ENCODE assay signal across 4 cellular contexts in genomic region chr14:35776085-35776484, GRCh38. TPM values are rescaled to one million over a fixed set of nuclear protein-coding genes. Genes with fewer than 3 reads are reported as not detected.
DNase-seq lines count a peak whose midpoint lies in the region; ATAC-seq, FAIRE-seq and TF ChIP-seq lines count a peak whose summit lies in the region.
"Not testable (repeated sequence)": the region's sequence is repeated elsewhere in the genome, so short reads cannot be mapped to it uniquely, and the experiment has no call there.

No MANE protein-coding gene starts in this region.

- H4K20me1 ChIP-seq in HepG2 (ENCODE audit: insufficient read depth, low read length), result peaks cover 23% of the 10 kb centered on the region

- not testable (repeated sequence) for H3K4me3 Mint-ChIP-seq in activated T-helper 17 cell treated with anti-CD3 and anti-CD28 coated beads, Interleukin-2, amount 50 U/mL, for 72 hours; mesothelial cell of epicardium; progenitor cell of endocrine pancreas (ENCODE audit: low read depth)

- not testable (repeated sequence) for DNase-seq in HepG2 (ENCODE audit: low spot score); mesothelial cell of epicardium (ENCODE audit: low spot score in 2 of 2, unreplicated experiment in 2 of 2); progenitor cell of endocrine pancreas (ENCODE audit: low spot score, unreplicated experiment)

- not testable (repeated sequence) for H2AFZ ChIP-seq in HepG2 (ENCODE audit: low read length)

- H3K9me3 ChIP-seq in HepG2 (ENCODE audit: low read length), result not testable (repeated sequence)

- not testable (repeated sequence) for BruUV-seq in HepG2 (replicated peaks; lab: Mats Ljungman, UMichigan)

- not testable (repeated sequence) for H3K4me1 Mint-ChIP-seq in activated T-helper 17 cell treated with anti-CD3 and anti-CD28 coated beads, Interleukin-2, amount 50 U/mL, for 72 hours; progenitor cell of endocrine pancreas (ENCODE audit: low read depth)
- peaks cover 11% of the 10 kb centered on the region for H3K4me1 Mint-ChIP-seq in mesothelial cell of epicardium

- H3K9me3 Mint-ChIP-seq in activated T-helper 17 cell treated with anti-CD3 and anti-CD28 coated beads, Interleukin-2, amount 50 U/mL, for 72 hours, result not testable (repeated sequence)
- H3K9me3 Mint-ChIP-seq in mesothelial cell of epicardium (peaks cover 12% of the 10 kb centered on the region), progenitor cell of endocrine pancreas (ENCODE audit: low read depth) (peaks cover 12% of the 10 kb centered on the region)

- not testable (repeated sequence) for TF ChIP-seq CTCF in HepG2 (CRISPR knock-in tag; IDR thresholded peaks at IDR 0.05); mesothelial cell of epicardium (IDR thresholded peaks at IDR 0.05; ENCODE audit: unreplicated experiment); progenitor cell of endocrine pancreas (IDR thresholded peaks at IDR 0.05; ENCODE audit: unreplicated experiment)

- CTCF ChIA-PET in HepG2 (lab: Yijun Ruan, JAX; ENCODE audit: low intra/inter-chr PET ratio, low total read pairs), result not testable (repeated sequence)

- not testable (repeated sequence) for FAIRE-seq in HepG2 (lab: Jason Lieb, UNC)

- not testable (repeated sequence) for H3K4me3 ChIP-seq in HepG2 (replicated peaks in 1 of 3; ENCODE audit: insufficient read depth in 1 of 3, low read depth in 2 of 3, low read length in 3 of 3)

- not testable (repeated sequence) for H3K27me3 Mint-ChIP-seq in activated T-helper 17 cell treated with anti-CD3 and anti-CD28 coated beads, Interleukin-2, amount 50 U/mL, for 72 hours; mesothelial cell of epicardium (ENCODE audit: low read depth); progenitor cell of endocrine pancreas

- peaks cover 23% of the 10 kb centered on the region for H3K36me3 Mint-ChIP-seq in activated T-helper 17 cell treated with anti-CD3 and anti-CD28 coated beads, Interleukin-2, amount 50 U/mL, for 72 hours (ENCODE audit: low read depth)
- H3K36me3 Mint-ChIP-seq in mesothelial cell of epicardium (peaks cover 13% of the 10 kb centered on the region), progenitor cell of endocrine pancreas (ENCODE audit: insufficient read depth) (peaks cover 12% of the 10 kb centered on the region)

- H3K27ac Mint-ChIP-seq in activated T-helper 17 cell treated with anti-CD3 and anti-CD28 coated beads, Interleukin-2, amount 50 U/mL, for 72 hours, result peak overlapping the region; percentile 4
- peak overlapping the region; percentile 53 for H3K27ac Mint-ChIP-seq in mesothelial cell of epicardium
- H3K27ac Mint-ChIP-seq in progenitor cell of endocrine pancreas, result peak overlapping the region; percentile 18

- intact Hi-C loops in HepG2 (cut with micrococcal nuclease; ENCODE audit: unreplicated experiment), result not testable (repeated sequence)

- peaks cover 51% of the 10 kb centered on the region for H3K79me2 ChIP-seq in HepG2 (ENCODE audit: insufficient read depth, low read length)

- POLR2A ChIA-PET in HepG2 (lab: Yijun Ruan, JAX), result not testable (repeated sequence)

- peaks cover 7 to 28% of the 10 kb centered on the region in 2 experiments; a peak in 4 of 5 replicates for H3K36me3 ChIP-seq in HepG2 (replicated peaks in 1 of 2; ENCODE audit: control insufficient read depth in 1 of 2, insufficient read depth in 2 of 2, low read length in 2 of 2)

- H3K4me2 ChIP-seq in HepG2 (ENCODE audit: low read depth, low read length), result not testable (repeated sequence)

- not testable (repeated sequence) for H3K9ac ChIP-seq in HepG2 (ENCODE audit: insufficient read depth, low read depth, low read length)

- ATAC-seq in activated T-helper 17 cell treated with anti-CD3 and anti-CD28 coated beads, Interleukin-2, amount 50 U/mL, for 72 hours (replicated peaks); HepG2: not testable (repeated sequence)

- TF ChIP-seq EP300 in HepG2 (IDR thresholded peaks at IDR 0.05; ENCODE audit: low read depth in 2 of 2, low read length in 2 of 2); HepG2 (CRISPR knock-in tag; IDR thresholded peaks at IDR 0.05; ENCODE audit: borderline replicate concordance): not testable (repeated sequence)

- H3K4me1 ChIP-seq in HepG2 (ENCODE audit: insufficient read depth, low read length), result not testable (repeated sequence)

- not testable (repeated sequence) for TF ChIP-seq RAD21 in HepG2 (CRISPR knock-in tag; IDR thresholded peaks at IDR 0.05)

- 97% methylated on average over 5 of the region's 5 CpGs for WGBS in HepG2 (ENCODE audit: low lambda C conversion rate)

- not testable (repeated sequence) for H3K27ac ChIP-seq in HepG2 (ENCODE audit: extremely low read length, insufficient read depth, low read length)

- not testable (repeated sequence) for H3K27me3 ChIP-seq in HepG2 (ENCODE audit: control insufficient read depth in 1 of 2, insufficient read depth in 2 of 2, low read length in 2 of 2)

- in situ Hi-C loops in HepG2 (cut with HindIII; ENCODE audit: extremely low pct_ligation_motif_present, low pct_unique_long_range_greater_than_20kb), result not testable (repeated sequence)

- TF ChIP-seq POLR2A in HepG2 (IDR thresholded peaks at IDR 0.05; ENCODE audit: insufficient read depth in 1 of 2, low read depth in 2 of 2, low read length in 2 of 2), result not testable (repeated sequence)

TF ChIP-seq in HepG2, 621 proteins besides CTCF, POLR2A, EP300 and RAD21 (continues in another document):
- TF ChIP-seq GZF1 (CRISPR knock-in tag; IDR thresholded peaks at IDR 0.05), result 0 out of 2 replicates have a peak, but pooled peaks have one; percentile 38
- TF ChIP-seq ZMYM3 (CRISPR knock-in tag; IDR thresholded peaks at IDR 0.05), result peak; percentile 54; the same call in 1 of the 2 replicates

RNA-seq across cellular contexts. Expression of gene RALGAPA1, which starts 33.0 kb away (rescaled TPM):
- total RNA-seq in activated T-helper 17 cell treated with anti-CD3 and anti-CD28 coated beads, Interleukin-2, amount 50 U/mL, for 72 hours, result 10 to 100 TPM; 32.8 to 36.5 TPM
- total RNA-seq in HepG2 (2016; rRNA removed; fragmentation: Illumina TruSeq; extraction: Trizol) (89.2 and 103 TPM in 2 replicates), mesothelial cell of epicardium (57.8 to 64.5 TPM (median 58.2 TPM) in 3 replicates), progenitor cell of endocrine pancreas (57.0 and 58.7 TPM in 2 replicates)
- total RNA-seq in HepG2 (2016; cell fraction: cytosol; rRNA removed; fragmentation: Illumina TruSeq; extraction: Trizol; ENCODE audit: low read depth), result 67.7 and 82.5 TPM in 2 replicates
- 88.4 and 98.4 TPM in 2 replicates for total RNA-seq in HepG2 (2016; cell fraction: insoluble cytoplasmic fraction; rRNA removed; fragmentation: Illumina TruSeq; extraction: Trizol)
- 66.2 and 85.5 TPM in 2 replicates for total RNA-seq in HepG2 (2016; cell fraction: membrane; rRNA removed; fragmentation: Illumina TruSeq; extraction: Trizol)
- 215 and 231 TPM in 2 replicates for total RNA-seq in HepG2 (2016; cell fraction: nucleus; rRNA removed; fragmentation: Illumina TruSeq; extraction: Trizol)
- polyA plus RNA-seq in HepG2 (2011; rRNA removed), result 58.2 and 65.0 TPM in 2 replicates
- 20.3 and 33.5 TPM in 2 replicates for polyA plus RNA-seq in HepG2 (2011; cell fraction: cytosol; rRNA removed)
- polyA plus RNA-seq in HepG2 (2011; cell fraction: nucleus; rRNA removed), result 72.7 and 78.9 TPM in 2 replicates
- 49.6 and 52.4 TPM in 2 replicates for polyA plus RNA-seq in HepG2 (2012)
- polyA plus RNA-seq in HepG2 (2016; cell fraction: cytosol; fragmentation: Illumina TruSeq; extraction: Trizol; ENCODE audit: low read depth), result 4.1 TPM in 2 replicates
- 61.0 and 61.5 TPM in 2 replicates for polyA plus RNA-seq in HepG2 (2016; cell fraction: insoluble cytoplasmic fraction; fragmentation: Illumina TruSeq; extraction: Trizol; ENCODE audit: low read depth)
- 8.3 and 9.4 TPM in 2 replicates for polyA plus RNA-seq in HepG2 (2016; cell fraction: membrane; fragmentation: Illumina TruSeq; extraction: Trizol; ENCODE audit: low read depth)
- 95.7 and 106 TPM in 2 replicates for polyA plus RNA-seq in HepG2 (2016; cell fraction: nucleus; fragmentation: Illumina TruSeq; extraction: Trizol; ENCODE audit: insufficient read depth, low read depth)
- 28.8 and 235 TPM in 2 replicates for polyA minus RNA-seq in HepG2 (2011; rRNA and poly(A)+ RNA removed; ENCODE audit: low replicate concordance)
- polyA minus RNA-seq in HepG2 (2011; cell fraction: cytosol; rRNA and poly(A)+ RNA removed), result 103 and 117 TPM in 2 replicates
- polyA minus RNA-seq in HepG2 (2011; cell fraction: nucleus; rRNA and poly(A)+ RNA removed), result 733 and 766 TPM in 2 replicates

RNA-seq across cellular contexts. Expression of gene BRMS1L, which starts 50.1 kb away (rescaled TPM):
- 1 to 10 TPM; 5.4 to 7.7 TPM for total RNA-seq in activated T-helper 17 cell treated with anti-CD3 and anti-CD28 coated beads, Interleukin-2, amount 50 U/mL, for 72 hours
- 23.8 and 35.5 TPM in 2 replicates for total RNA-seq in HepG2 (2016; rRNA removed; fragmentation: Illumina TruSeq; extraction: Trizol)
- total RNA-seq in HepG2 (2016; cell fraction: cytosol; rRNA removed; fragmentation: Illumina TruSeq; extraction: Trizol; ENCODE audit: low read depth), result 3.3 and 3.7 TPM in 2 replicates
- 27.6 and 34.0 TPM in 2 replicates for total RNA-seq in HepG2 (2016; cell fraction: insoluble cytoplasmic fraction; rRNA removed; fragmentation: Illumina TruSeq; extraction: Trizol)
- total RNA-seq in HepG2 (2016; cell fraction: membrane; rRNA removed; fragmentation: Illumina TruSeq; extraction: Trizol), result 13.4 and 14.6 TPM in 2 replicates
- total RNA-seq in HepG2 (2016; cell fraction: nucleus; rRNA removed; fragmentation: Illumina TruSeq; extraction: Trizol), result 35.9 and 40.7 TPM in 2 replicates
- 16.6 and 21.1 TPM in 2 replicates for polyA plus RNA-seq in HepG2 (2011; rRNA removed)
- polyA plus RNA-seq in HepG2 (2011; cell fraction: cytosol; rRNA removed), result 5.9 and 10.4 TPM in 2 replicates
- 10.1 and 15.3 TPM in 2 replicates for polyA plus RNA-seq in HepG2 (2011; cell fraction: nucleus; rRNA removed)
- 20.9 and 22.7 TPM in 2 replicates for polyA plus RNA-seq in HepG2 (2012)
- 3.5 and 3.7 TPM in 2 replicates for polyA plus RNA-seq in HepG2 (2016; cell fraction: cytosol; fragmentation: Illumina TruSeq; extraction: Trizol; ENCODE audit: low read depth)
- 52.9 and 57.5 TPM in 2 replicates for polyA plus RNA-seq in HepG2 (2016; cell fraction: insoluble cytoplasmic fraction; fragmentation: Illumina TruSeq; extraction: Trizol; ENCODE audit: low read depth)
- 11.6 and 12.9 TPM in 2 replicates for polyA plus RNA-seq in HepG2 (2016; cell fraction: membrane; fragmentation: Illumina TruSeq; extraction: Trizol; ENCODE audit: low read depth)
- 54.9 and 62.3 TPM in 2 replicates for polyA plus RNA-seq in HepG2 (2016; cell fraction: nucleus; fragmentation: Illumina TruSeq; extraction: Trizol; ENCODE audit: insufficient read depth, low read depth)
- polyA minus RNA-seq in HepG2 (2011; rRNA and poly(A)+ RNA removed; ENCODE audit: low replicate concordance), result 1.5 and 1.8 TPM in 2 replicates
- polyA minus RNA-seq in HepG2 (2011; cell fraction: cytosol; rRNA and poly(A)+ RNA removed), result 10.1 and 11.6 TPM in 2 replicates
- 52.1 and 73.6 TPM in 2 replicates for polyA minus RNA-seq in HepG2 (2011; cell fraction: nucleus; rRNA and poly(A)+ RNA removed)
- total RNA-seq in mesothelial cell of epicardium, result 15.4 to 16.5 TPM (median 15.9 TPM) in 3 replicates
- 11.6 and 13.1 TPM in 2 replicates for total RNA-seq in progenitor cell of endocrine pancreas
